ENCODE assay signal across 8 cellular contexts in genomic region chr5:75049581-75050274, GRCh38. TPM values are rescaled to one million over a fixed set of nuclear protein-coding genes. Genes with fewer than 3 reads are reported as not detected.
DNase-seq lines count a peak whose midpoint lies in the region; ATAC-seq and TF ChIP-seq lines count a peak whose summit lies in the region.

No MANE protein-coding gene starts in this region.

- no peaks in the 10 kb centered on the region for H3K9me3 Mint-ChIP-seq in activated T-cell treated with anti-CD3 and anti-CD28 coated beads, Interleukin-2, amount 50 U/mL, for 4 hours

- POLR2A ChIA-PET in OCI-LY7 (lab: Charles Lee) = no interaction called here

- CTCF ChIA-PET in OCI-LY7 (lab: Charles Lee; ENCODE audit: unreplicated experiment) = interaction anchor here (0.6 kb wide), 1 partner anchor 778 kb away, joined by 3 read pairs; no protein-coding TSS in a partner anchor

- H2AFZ ChIP-seq in OCI-LY7 (ENCODE audit: low read length) (0 out of 2 replicates have a peak overlapping the region, but pooled peaks have one; percentile 26), parathyroid adenoma (no peak overlapping the region)

- H3K4me2 ChIP-seq in OCI-LY7 (ENCODE audit: low read length) (no peak overlapping the region), parathyroid adenoma (ENCODE audit: low read length) (peak overlapping the region; percentile 29)

- peaks cover 8% of the 10 kb centered on the region for H3K4me1 ChIP-seq in HAP-1
- H3K4me1 ChIP-seq in OCI-LY7 (ENCODE audit: insufficient read depth, low read length, poor library complexity, severe bottlenecking) = no peaks in the 10 kb centered on the region
- peaks cover 16% of the 10 kb centered on the region for H3K4me1 ChIP-seq in parathyroid adenoma

- H3K27me3 Mint-ChIP-seq in activated T-cell treated with anti-CD3 and anti-CD28 coated beads, Interleukin-2, amount 50 U/mL, for 4 hours (ENCODE audit: low read depth) = peaks cover 5% of the 10 kb centered on the region

- ATAC-seq in activated T-cell treated with anti-CD3 and anti-CD28 coated beads, Interleukin-2, amount 50 U/mL, for 4 hours = peak; percentile 21 to 22
- no peak for ATAC-seq in GM21526 (IDR thresholded peaks at IDR 0.05; ENCODE audit: low FRiP score, unreplicated experiment)

- peak; percentile 53 for DNase-seq in Ammon's horn (ENCODE audit: low spot score)
- DNase-seq in HAP-1 (ENCODE audit: low spot score in 2 of 2) = peak; percentile 60 to 77
- peak; percentile 45 for DNase-seq in OCI-LY7 (ENCODE audit: low spot score)
- DNase-seq in activated T-cell treated with anti-CD3 and anti-CD28 coated beads, Interleukin-2, amount 50 U/mL, for 4 hours = peak; percentile 63
- peak; percentile 72 for DNase-seq in fibroblast of mammary gland (ENCODE audit: low read depth)
- DNase-seq in putamen (ENCODE audit: low spot score) = no peak

- no peaks in the 10 kb centered on the region for H3K27me3 ChIP-seq in HAP-1 (ENCODE audit: low read depth)
- H3K27me3 ChIP-seq in parathyroid adenoma (ENCODE audit: control insufficient read depth, insufficient read depth, low read length) = no peaks in the 10 kb centered on the region

- no peak overlapping the region for H3K9ac ChIP-seq in parathyroid adenoma

- H3K79me2 ChIP-seq in OCI-LY7 (ENCODE audit: insufficient read depth, low read depth, low read length) (no peaks in the 10 kb centered on the region), parathyroid adenoma (peaks cover 31% of the 10 kb centered on the region)

- H3K36me3 ChIP-seq in HAP-1 (replicated peaks) = no peaks in the 10 kb centered on the region
- H3K36me3 ChIP-seq in OCI-LY7 (ENCODE audit: insufficient read depth, low read length) = no peaks in the 10 kb centered on the region
- H3K36me3 ChIP-seq in parathyroid adenoma (ENCODE audit: control insufficient read depth, insufficient read depth, low read length) = no peaks in the 10 kb centered on the region

- TF ChIP-seq CTCF in OCI-LY7 (conservative IDR thresholded peaks at IDR 0.05; ENCODE audit: low read length) (peak; percentile 82), fibroblast of mammary gland (conservative IDR thresholded peaks at IDR 0.05; ENCODE audit: control insufficient read depth, insufficient read depth, low read depth, low read length) (peak; percentile 95), parathyroid adenoma (IDR thresholded peaks at IDR 0.05) (peak; percentile 82)

- no TSS peak for BruUV-seq in OCI-LY7 (replicated peaks; lab: Mats Ljungman, UMichigan)

- peaks cover 75% of the 10 kb centered on the region for H3K4me1 Mint-ChIP-seq in activated T-cell treated with anti-CD3 and anti-CD28 coated beads, Interleukin-2, amount 50 U/mL, for 4 hours (ENCODE audit: low read depth)

- H3K9me2 ChIP-seq in OCI-LY7 (ENCODE audit: insufficient read depth, low read length) = no peaks in the 10 kb centered on the region

- in situ Hi-C loops in HAP-1 (cut with MboI; ENCODE audit: low sequenced_read_pairs) = loop anchor here (5.0 kb wide), 1 partner anchor 288 kb away; the partner anchor contains the start of gene HMGCR

- H3K4me3 ChIP-seq in HAP-1 = no peak overlapping the region
- H3K4me3 ChIP-seq in OCI-LY7 (ENCODE audit: low read depth, low read length, poor library complexity, severe bottlenecking) = no peak overlapping the region
- H3K4me3 ChIP-seq in fibroblast of mammary gland (ENCODE audit: control insufficient read depth, low read depth, low read length) = no peak overlapping the region
- H3K4me3 ChIP-seq in parathyroid adenoma (ENCODE audit: low read depth, low read length) = peak overlapping the region; percentile 25

- no peaks in the 10 kb centered on the region for H3K9me3 ChIP-seq in HAP-1
- H3K9me3 ChIP-seq in OCI-LY7 (ENCODE audit: low read length) = no peaks in the 10 kb centered on the region
- H3K9me3 ChIP-seq in parathyroid adenoma (ENCODE audit: control insufficient read depth, low read length) = no peaks in the 10 kb centered on the region

- intact Hi-C loops in OCI-LY7 (cut with micrococcal nuclease; ENCODE audit: unreplicated experiment) = no loop called here

- peaks cover 10% of the 10 kb centered on the region for H3K36me3 Mint-ChIP-seq in activated T-cell treated with anti-CD3 and anti-CD28 coated beads, Interleukin-2, amount 50 U/mL, for 4 hours (ENCODE audit: insufficient read depth)

- H3K4me3 Mint-ChIP-seq in activated T-cell treated with anti-CD3 and anti-CD28 coated beads, Interleukin-2, amount 50 U/mL, for 4 hours = peak overlapping the region; percentile 92

- H3K27ac ChIP-seq in OCI-LY7 (ENCODE audit: low read depth, low read length, poor library complexity, severe bottlenecking) = no peak overlapping the region
- no peak overlapping the region for H3K27ac ChIP-seq in parathyroid adenoma

- H4K20me1 ChIP-seq in OCI-LY7 (ENCODE audit: insufficient read depth, low read length) = no peaks in the 10 kb centered on the region

RNA-seq across cellular contexts. Expression of gene GCNT4, which starts 2.6 kb away (rescaled TPM):
- not detected in 2 replicates for total RNA-seq in OCI-LY7 (2014; rRNA removed; shearing (Covaris generic))
- not detected in 2 replicates for total RNA-seq in OCI-LY7 (2022)
- 1 to 10 TPM; 1.1 to 1.3 (median 1.2) TPM for total RNA-seq in activated T-cell treated with anti-CD3 and anti-CD28 coated beads, Interleukin-2, amount 50 U/mL, for 4 hours
